ENCODE assay signal across 11 cellular contexts in the genomic region with DNA sequence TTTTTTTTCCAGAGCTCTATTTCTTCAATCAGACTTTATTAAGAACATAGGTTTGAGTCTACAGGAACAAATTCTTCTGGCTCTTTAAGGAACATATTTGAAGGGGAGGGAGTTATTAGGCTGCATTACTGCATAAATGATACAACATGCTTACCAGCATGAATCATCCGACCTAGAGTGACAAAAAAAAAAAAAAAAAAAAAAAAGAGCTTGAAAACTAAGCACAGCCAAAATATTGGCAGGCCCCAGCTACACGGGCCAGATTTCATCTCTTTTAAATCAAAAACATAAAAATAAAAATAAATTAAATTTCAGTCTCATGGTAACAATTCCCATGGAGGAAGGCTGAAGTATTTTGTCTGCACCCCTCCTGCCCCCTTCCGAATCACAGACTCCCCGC. TPM values are rescaled to one million over a fixed set of nuclear protein-coding genes. Genes with fewer than 3 reads are reported as not detected.
DNase-seq lines count a peak whose midpoint lies in the region; ATAC-seq and TF ChIP-seq lines count a peak whose summit lies in the region.
"Had no signal": no experiment of that assay in that cellular context is flagged by ENCODE, and none has a peak within 500 bp of the region (broad histone marks: within the 10 kb centered on the region; RNA-seq: fewer than 3 reads in every experiment).

No MANE protein-coding gene starts in this region.

- H3K4me3 ChIP-seq in cardiac muscle cell (peak overlapping the region; percentile 39), cardiac fibroblast (replicated peaks in 1 of 2; ENCODE audit: low read depth in 2 of 2, low read length in 2 of 2) (peak overlapping the region in 1 of 2 donors; percentile 22), left lung (peak overlapping the region; percentile 15 to 17), upper lobe of left lung (peak overlapping the region in 3 of 4 donors; percentile 13 to 35 (median 31))

- no peak for TF ChIP-seq EP300 in upper lobe of left lung (IDR thresholded peaks at IDR 0.05)

- no peak for TF ChIP-seq CTCF in cardiac muscle cell (IDR thresholded peaks at IDR 0.05; ENCODE audit: low read depth, low read length)
- TF ChIP-seq CTCF in cardiac fibroblast (IDR thresholded peaks at IDR 0.05; ENCODE audit: low read depth, low read length): no peak
- TF ChIP-seq CTCF in left lung (IDR thresholded peaks at IDR 0.05): no peak
- TF ChIP-seq CTCF in upper lobe of left lung (IDR thresholded peaks at IDR 0.05): no peak

- H3K27ac Mint-ChIP-seq in activated T-helper 17 cell treated with anti-CD3 and anti-CD28 coated beads, Interleukin-2, amount 50 U/mL, for 72 hours: no peak overlapping the region

- no peak for TF ChIP-seq POLR2A in upper lobe of left lung (IDR thresholded peaks at IDR 0.05)

- intact Hi-C loops in Right ventricle myocardium superior (cut with DNase I): no loop called here
- intact Hi-C loops in left lung (cut with DNase I): no loop called here

- peak in 1 of 2 donors; percentile 56 for DNase-seq in cardiac muscle cell (ENCODE audit: low read depth in 1 of 2, low spot score in 1 of 2)
- no peak for DNase-seq in Right ventricle myocardium superior
- peak; percentile 31 to 50 for DNase-seq in cardiac fibroblast (ENCODE audit: low read depth in 2 of 2)
- no peak for DNase-seq in left lung
- DNase-seq in upper lobe of left lung: no peak
- DNase-seq: activated CD4-positive, alpha-beta T cell treated with anti-CD3 and anti-CD28 coated beads for 1 hour had no signal

- no peaks in the 10 kb centered on the region for H3K36me3 Mint-ChIP-seq in activated T-helper 17 cell treated with anti-CD3 and anti-CD28 coated beads, Interleukin-2, amount 50 U/mL, for 72 hours (ENCODE audit: low read depth)

- H3K4me1 Mint-ChIP-seq in activated T-helper 17 cell treated with anti-CD3 and anti-CD28 coated beads, Interleukin-2, amount 50 U/mL, for 72 hours: no peaks in the 10 kb centered on the region

- H3K9me3 Mint-ChIP-seq in activated T-helper 17 cell treated with anti-CD3 and anti-CD28 coated beads, Interleukin-2, amount 50 U/mL, for 72 hours: no peaks in the 10 kb centered on the region

- H3K4me3 Mint-ChIP-seq in activated T-helper 17 cell treated with anti-CD3 and anti-CD28 coated beads, Interleukin-2, amount 50 U/mL, for 72 hours: no peak overlapping the region

- ATAC-seq in Right ventricle myocardium superior (ENCODE audit: poor library complexity) (no peak), left lung (peak; percentile 21), upper lobe of left lung (ENCODE audit: low FRiP score in 2 of 2) (peak in 1 of 2 donors; percentile 63), HG02852 (IDR thresholded peaks at IDR 0.05; ENCODE audit: unreplicated experiment) (no peak), HG03378 (IDR thresholded peaks at IDR 0.05; ENCODE audit: unreplicated experiment) (no peak)
- no peak for ATAC-seq in activated T-helper 17 cell treated with anti-CD3 and anti-CD28 coated beads, Interleukin-2, amount 50 U/mL, for 72 hours (replicated peaks)

- WGBS in upper lobe of left lung, 2 donors: 5 to 6% methylated on average over 4 of the region's 4 CpGs

- H3K36me3 ChIP-seq in cardiac muscle cell (no peaks in the 10 kb centered on the region), left lung (no peaks in the 10 kb centered on the region), upper lobe of left lung (no peaks in the 10 kb centered on the region)

- H3K27me3 ChIP-seq in cardiac muscle cell: peaks cover 69% of the 10 kb centered on the region
- peaks cover 29 to 86% of the 10 kb centered on the region in 2 donors for H3K27me3 ChIP-seq in left lung
- peaks cover 0 to 9% (median 4%) of the 10 kb centered on the region in 4 donors for H3K27me3 ChIP-seq in upper lobe of left lung

- H3K9me3 ChIP-seq in cardiac muscle cell (ENCODE audit: low read depth) (no peaks in the 10 kb centered on the region), left lung (no peaks in the 10 kb centered on the region), upper lobe of left lung (no peaks in the 10 kb centered on the region)

- H3K4me1 ChIP-seq in cardiac muscle cell (ENCODE audit: low read depth): peaks cover 7% of the 10 kb centered on the region
- no peaks in the 10 kb centered on the region for H3K4me1 ChIP-seq in left lung
- peaks cover 0 to 10% (median 3%) of the 10 kb centered on the region in 4 donors for H3K4me1 ChIP-seq in upper lobe of left lung

- H3K27me3 Mint-ChIP-seq in activated T-helper 17 cell treated with anti-CD3 and anti-CD28 coated beads, Interleukin-2, amount 50 U/mL, for 72 hours: peaks cover 45% of the 10 kb centered on the region

- H3K27ac ChIP-seq in cardiac muscle cell (no peak overlapping the region), left lung (no peak overlapping the region), upper lobe of left lung (no peak overlapping the region)
- H3K27ac ChIP-seq: 22Rv1 had no signal

RNA-seq across cellular contexts. Expression of gene MSX2, which starts 26.3 kb away (rescaled TPM):
- total RNA-seq in cardiac muscle cell (104 and 125 TPM in 2 replicates), Right ventricle myocardium superior (1.2 TPM), left lung (1 to 10 TPM; 1.4 to 2.0 TPM), upper lobe of left lung (1 to 10 TPM in 3 of 6 donors, under 1 TPM in 1, not detected in 2; 0.44 to 1.6 (median 1.5) TPM)
- 91.8 and 123 TPM in 2 replicates for polyA plus RNA-seq in cardiac muscle cell
- total RNA-seq in activated T-helper 17 cell treated with anti-CD3 and anti-CD28 coated beads, Interleukin-2, amount 50 U/mL, for 72 hours: not detected
- total RNA-seq: OCI-LY7 had no signal

Comparison
In these comparisons a context has a peak if more than half of its experiments do, and no peak if none do; other contexts are left out.
1. RNA of gene MSX2, which starts 26.3 kb away (total RNA-seq): 104 to 125 TPM in cardiac muscle cell; 1.4 to 2.0 TPM in left lung, 0.44 to 1.6 TPM in upper lobe of left lung, 1.2 TPM in Right ventricle myocardium superior (single experiment) and not detected in activated T-helper 17 cell treated with anti-CD3 and anti-CD28 coated beads, Interleukin-2, amount 50 U/mL, for 72 hours; every median in the first group is over 10 times any median in the second.
2. DNase-seq: peak in cardiac fibroblast (2 of 2); none in Right ventricle myocardium superior (single experiment), left lung (0 of 2) and upper lobe of left lung (0 of 2).